8 cellular contexts compared by ENCODE assay signal in the genomic region with DNA sequence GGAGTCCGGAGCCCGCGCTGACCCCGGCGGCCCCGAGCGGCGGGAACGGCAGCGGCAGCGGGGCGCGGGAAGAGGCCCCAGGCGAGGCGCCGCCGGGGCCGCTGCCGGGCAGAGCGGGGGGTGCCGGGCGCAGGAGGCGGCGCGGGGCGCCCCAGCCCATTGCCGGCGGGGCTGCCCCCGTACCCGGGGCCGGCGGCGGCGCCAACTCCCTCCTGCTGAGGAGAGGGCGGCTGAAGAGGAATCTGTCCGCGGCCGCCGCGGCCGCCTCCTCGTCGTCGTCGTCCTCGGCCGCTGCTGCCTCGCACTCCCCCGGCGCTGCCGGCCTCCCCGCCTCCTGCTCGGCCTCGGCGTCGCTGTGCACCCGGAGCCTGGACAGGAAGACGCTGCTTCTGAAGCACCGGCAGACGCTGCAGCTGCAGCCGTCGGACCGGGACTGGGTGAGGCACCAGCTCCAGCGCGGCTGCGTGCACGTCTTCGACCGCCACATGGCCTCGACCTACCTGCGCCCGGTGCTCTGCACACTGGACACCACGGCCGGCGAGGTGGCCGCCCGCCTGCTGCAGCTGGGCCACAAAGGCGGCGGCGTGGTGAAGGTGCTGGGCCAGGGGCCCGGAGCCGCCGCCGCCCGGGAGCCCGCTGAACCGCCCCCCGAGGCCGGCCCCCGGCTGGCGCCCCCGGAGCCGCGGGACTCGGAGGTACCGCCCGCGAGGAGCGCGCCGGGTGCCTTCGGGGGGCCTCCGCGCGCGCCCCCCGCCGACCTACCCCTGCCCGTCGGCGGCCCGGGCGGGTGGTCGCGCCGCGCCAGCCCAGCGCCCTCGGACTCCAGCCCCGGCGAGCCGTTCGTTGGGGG. TPM values are rescaled to one million over a fixed set of nuclear protein-coding genes. Genes with fewer than 3 reads are reported as not detected.
DNase-seq lines count a peak whose midpoint lies in the region; ATAC-seq and TF ChIP-seq lines count a peak whose summit lies in the region.

No MANE protein-coding gene starts in this region.

- H2AFZ ChIP-seq in IMR-90 (replicated peaks; ENCODE audit: low read length, poor library complexity) = peak overlapping the region; percentile 90

- no peak overlapping the region for H2BK20ac ChIP-seq in IMR-90 (ENCODE audit: low read depth, low read length)

- no peak overlapping the region for H4K91ac ChIP-seq in IMR-90 (ENCODE audit: insufficient read depth, low read depth, low read length)

- H2AK5ac ChIP-seq in IMR-90 (ENCODE audit: low read depth, low read length) = no peak overlapping the region

- H3K9me3 ChIP-seq in IMR-90 (ENCODE audit: control insufficient read depth, insufficient read depth, low read length) (no peaks in the 10 kb centered on the region), body of pancreas (no peaks in the 10 kb centered on the region), iPS-18a (ENCODE audit: control insufficient read depth, low read depth, low read length) (no peaks in the 10 kb centered on the region)

- dilution Hi-C loops in IMR-90 (cut with HindIII; ENCODE audit: low sequenced_read_pairs, unreplicated experiment) = no loop called here

- TF ChIP-seq RAD21 in IMR-90 (IDR thresholded peaks at IDR 0.05; ENCODE audit: low read length) = no peak

- ATAC-seq in GM21576 (IDR thresholded peaks at IDR 0.05; ENCODE audit: unreplicated experiment) (peak; percentile 21), IMR-90 (ENCODE audit: low read depth) (peak; percentile 5), body of pancreas (peak; percentile 16)

- intact Hi-C loops in IMR-90 (cut with micrococcal nuclease) (loop anchor here (1.0 to 10.0 kb wide), 8 partner anchors 66 to 531 kb away; a partner anchor contains a TSS), body of pancreas (cut with DNase I) (no loop called here)

- H3K56ac ChIP-seq in IMR-90 (ENCODE audit: extremely low read depth, insufficient read depth, low read length) = no peak overlapping the region

- H3K27me3 ChIP-seq in IMR-90 (ENCODE audit: control insufficient read depth, insufficient read depth, low read length) (no peaks in the 10 kb centered on the region), body of pancreas (no peaks in the 10 kb centered on the region), iPS-18a (ENCODE audit: control insufficient read depth, insufficient read depth, low read length) (no peaks in the 10 kb centered on the region)

- no peak overlapping the region for H2BK120ac ChIP-seq in IMR-90 (ENCODE audit: low read depth, low read length)

- H4K8ac ChIP-seq in IMR-90 (ENCODE audit: low read depth in 2 of 2, low read length in 2 of 2) = no peak overlapping the region

- H3K4ac ChIP-seq in IMR-90 (ENCODE audit: low read depth, low read length) = peak overlapping the region; percentile 8; the same call in 1 of the 2 replicates

- H3K4me3 ChIP-seq in IMR-90 (ENCODE audit: insufficient read depth, low read depth, low read length) (peak overlapping the region; percentile 67), body of pancreas (peak overlapping the region; percentile 52 to 73), iPS-18a (ENCODE audit: low read length) (peak overlapping the region; percentile 93), skin epidermis (peak overlapping the region; percentile 59 to 79 (median 72))

- CTCF ChIA-PET in IMR-90 (lab: Yijun Ruan, JAX) = interaction anchor here (0.5 to 2.5 kb wide), 7 partner anchors 84 to 266 kb away, joined by 3 to 10 read pairs (median 3); no protein-coding TSS in a partner anchor

- no peak for TF ChIP-seq CTCF in IMR-90 (conservative IDR thresholded peaks at IDR 0.05; ENCODE audit: low read depth, low read length)
- TF ChIP-seq CTCF in body of pancreas (IDR thresholded peaks at IDR 0.05) = no peak

- H3K27ac ChIP-seq in IMR-90 (ENCODE audit: insufficient read depth, low read length) = peak overlapping the region; percentile 27; the same call in 1 of the 2 replicates
- peak overlapping the region; percentile 81 to 98 (median 96) for H3K27ac ChIP-seq in body of pancreas
- H3K27ac ChIP-seq in iPS-18a (ENCODE audit: low read length) = no peak overlapping the region
- peak overlapping the region; percentile 33 to 93 (median 85) for H3K27ac ChIP-seq in skin epidermis

- POLR2A ChIA-PET in IMR-90 (lab: Charles Lee; ENCODE audit: unreplicated experiment) = no interaction called here

- peaks cover 8% of the 10 kb centered on the region; the same call in 1 of the 2 replicates for H4K20me1 ChIP-seq in IMR-90 (ENCODE audit: insufficient read depth, low read length)

- H3K9ac ChIP-seq in IMR-90 (ENCODE audit: low read depth, low read length) (peak overlapping the region; percentile 55; the same call in 1 of the 2 replicates), iPS-18a (ENCODE audit: low read length) (peak overlapping the region; percentile 72)

- no peak overlapping the region for H3K18ac ChIP-seq in IMR-90 (ENCODE audit: low read depth, low read length)

- DNase-seq in ELF-1 (ENCODE audit: low read depth, low spot score) = peak; percentile 61
- peak; percentile 59 for DNase-seq in IMR-90
- peak; percentile 10 for DNase-seq in T1000 (lab: John Stamatoyannopoulos, UW)
- DNase-seq in body of pancreas = peak; percentile 65 to 69 (median 68)
- DNase-seq in NCI-H1048 (lab: John Stamatoyannopoulos, UW) = no peak

- H3K9me1 ChIP-seq in IMR-90 (ENCODE audit: insufficient read depth, low read length) = no peaks in the 10 kb centered on the region

- H3K4me1 ChIP-seq in IMR-90 (ENCODE audit: control insufficient read depth, insufficient read depth, low read length) = peaks cover 5% of the 10 kb centered on the region
- H3K4me1 ChIP-seq in body of pancreas = peaks cover 31% of the 10 kb centered on the region
- H3K4me1 ChIP-seq in iPS-18a (ENCODE audit: control insufficient read depth, low read depth, low read length) = peaks cover 41% of the 10 kb centered on the region

- TF ChIP-seq POLR2A in IMR-90 (IDR thresholded peaks at IDR 0.05; ENCODE audit: low read depth, low read length) = no peak; the same call in 1 of the 2 replicates
- TF ChIP-seq POLR2A in body of pancreas (IDR thresholded peaks at IDR 0.05) = no peak

- peak overlapping the region; percentile 52 for H3K4me2 ChIP-seq in IMR-90 (ENCODE audit: low read depth, low read length)

- peak overlapping the region; percentile 32 for H2BK5ac ChIP-seq in IMR-90 (ENCODE audit: low read depth, low read length, poor library complexity, severe bottlenecking)

- no peak overlapping the region for H2BK15ac ChIP-seq in IMR-90 (ENCODE audit: low read depth, low read length)

- H3K14ac ChIP-seq in IMR-90 (replicated peaks; ENCODE audit: low read depth, low read length) = no peak overlapping the region

- BruUV-seq in IMR-90 (replicated peaks; lab: Mats Ljungman, UMichigan) = no TSS peak

- in situ Hi-C loops in IMR-90 (cut with MboI; ENCODE audit: low sequenced_read_pairs) = loop anchor here (25.0 kb wide), 1 partner anchor 529 kb away; a partner anchor contains a TSS

- H4K5ac ChIP-seq in IMR-90 (ENCODE audit: low read depth, low read length) = no peak overlapping the region

- H3K23ac ChIP-seq in IMR-90 (ENCODE audit: low read depth, low read length) = no peak overlapping the region

- H3K79me1 ChIP-seq in IMR-90 (ENCODE audit: low read depth in 1 of 2, low read length in 2 of 2) = peaks cover 3 to 13% of the 10 kb centered on the region in 2 experiments; a peak in 2 of 4 replicates

- 1% methylated on average over 59 of the region's 123 CpGs; no CpG with 5 or more reads in 1 of the 2 experiments for WGBS in IMR-90 (ENCODE audit: extremely low coverage in 2 of 2, insufficient read length in 1 of 2), 2 experiments
- 0 to 1% methylated on average over 1 to 113 of the region's 123 CpGs for WGBS in body of pancreas, 2 donors

- peak overlapping the region; percentile 58 for H2AK9ac ChIP-seq in IMR-90 (replicated peaks; ENCODE audit: low read depth, low read length, poor library complexity)

- H3K36me3 ChIP-seq in IMR-90 (ENCODE audit: control insufficient read depth, insufficient read depth, low read length) (no peaks in the 10 kb centered on the region), body of pancreas (replicated peaks in 1 of 2; ENCODE audit: insufficient read depth in 1 of 2, low read depth in 2 of 2) (no peaks in the 10 kb centered on the region), iPS-18a (ENCODE audit: control insufficient read depth, low read depth, low read length) (no peaks in the 10 kb centered on the region)

TF ChIP-seq in IMR-90, 13 proteins besides CTCF, POLR2A, EP300 and RAD21:
- TF ChIP-seq CEBPB (IDR thresholded peaks at IDR 0.05; ENCODE audit: low read depth, low read length) (no peak), CHD1 (IDR thresholded peaks at IDR 0.05; ENCODE audit: low read depth, low read length) (no peak), RCOR1 (IDR thresholded peaks at IDR 0.05; ENCODE audit: insufficient replicate concordance, low read length) (no peak), MAZ (IDR thresholded peaks at IDR 0.05; ENCODE audit: borderline replicate concordance, low read depth, low read length) (no peak), BHLHE40 (IDR thresholded peaks at IDR 0.05; ENCODE audit: low read depth, low read length) (no peak), MXI1 (IDR thresholded peaks at IDR 0.05; ENCODE audit: borderline replicate concordance, low read depth, low read length) (peak; percentile 22; the same call in 1 of the 2 replicates), SMC3 (IDR thresholded peaks at IDR 0.05; ENCODE audit: low read depth, low read length) (no peak)
- TF ChIP-seq, protein P1, sequence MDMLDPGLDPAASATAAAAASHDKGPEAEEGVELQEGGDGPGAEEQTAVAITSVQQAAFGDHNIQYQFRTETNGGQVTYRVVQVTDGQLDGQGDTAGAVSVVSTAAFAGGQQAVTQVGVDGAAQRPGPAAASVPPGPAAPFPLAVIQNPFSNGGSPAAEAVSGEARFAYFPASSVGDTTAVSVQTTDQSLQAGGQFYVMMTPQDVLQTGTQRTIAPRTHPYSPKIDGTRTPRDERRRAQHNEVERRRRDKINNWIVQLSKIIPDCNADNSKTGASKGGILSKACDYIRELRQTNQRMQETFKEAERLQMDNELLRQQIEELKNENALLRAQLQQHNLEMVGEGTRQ (IDR thresholded peaks at IDR 0.05; ENCODE audit: low read depth, low read length) = no peak
- TF ChIP-seq, protein P2, sequence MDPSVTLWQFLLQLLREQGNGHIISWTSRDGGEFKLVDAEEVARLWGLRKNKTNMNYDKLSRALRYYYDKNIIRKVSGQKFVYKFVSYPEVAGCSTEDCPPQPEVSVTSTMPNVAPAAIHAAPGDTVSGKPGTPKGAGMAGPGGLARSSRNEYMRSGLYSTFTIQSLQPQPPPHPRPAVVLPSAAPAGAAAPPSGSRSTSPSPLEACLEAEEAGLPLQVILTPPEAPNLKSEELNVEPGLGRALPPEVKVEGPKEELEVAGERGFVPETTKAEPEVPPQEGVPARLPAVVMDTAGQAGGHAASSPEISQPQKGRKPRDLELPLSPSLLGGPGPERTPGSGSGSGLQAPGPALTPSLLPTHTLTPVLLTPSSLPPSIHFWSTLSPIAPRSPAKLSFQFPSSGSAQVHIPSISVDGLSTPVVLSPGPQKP (IDR thresholded peaks at IDR 0.05; ENCODE audit: borderline replicate concordance, low read depth, low read length) = no peak

RNA-seq across cellular contexts. Expression of a gene that starts 0.7 kb away (rescaled TPM):
- 3.6 TPM in 2 replicates for total RNA-seq in IMR-90 (2012; rRNA removed)
- 3.3 and 4.2 TPM in 2 replicates for polyA plus RNA-seq in IMR-90 (2012; rRNA removed)
- 2.4 and 2.7 TPM in 2 replicates for polyA plus RNA-seq in IMR-90 (2012; cell fraction: cytosol; rRNA removed)
- 4.7 and 4.8 TPM in 2 replicates for polyA plus RNA-seq in IMR-90 (2012; cell fraction: nucleus; rRNA removed; ENCODE audit: low replicate concordance)
- total RNA-seq in body of pancreas = 10 to 100 TPM in 1 of 2 donors, 1 to 10 TPM in 1; 8.6 to 20.8 TPM
